ENCODE assay signal across 8 cellular contexts in the genomic region with DNA sequence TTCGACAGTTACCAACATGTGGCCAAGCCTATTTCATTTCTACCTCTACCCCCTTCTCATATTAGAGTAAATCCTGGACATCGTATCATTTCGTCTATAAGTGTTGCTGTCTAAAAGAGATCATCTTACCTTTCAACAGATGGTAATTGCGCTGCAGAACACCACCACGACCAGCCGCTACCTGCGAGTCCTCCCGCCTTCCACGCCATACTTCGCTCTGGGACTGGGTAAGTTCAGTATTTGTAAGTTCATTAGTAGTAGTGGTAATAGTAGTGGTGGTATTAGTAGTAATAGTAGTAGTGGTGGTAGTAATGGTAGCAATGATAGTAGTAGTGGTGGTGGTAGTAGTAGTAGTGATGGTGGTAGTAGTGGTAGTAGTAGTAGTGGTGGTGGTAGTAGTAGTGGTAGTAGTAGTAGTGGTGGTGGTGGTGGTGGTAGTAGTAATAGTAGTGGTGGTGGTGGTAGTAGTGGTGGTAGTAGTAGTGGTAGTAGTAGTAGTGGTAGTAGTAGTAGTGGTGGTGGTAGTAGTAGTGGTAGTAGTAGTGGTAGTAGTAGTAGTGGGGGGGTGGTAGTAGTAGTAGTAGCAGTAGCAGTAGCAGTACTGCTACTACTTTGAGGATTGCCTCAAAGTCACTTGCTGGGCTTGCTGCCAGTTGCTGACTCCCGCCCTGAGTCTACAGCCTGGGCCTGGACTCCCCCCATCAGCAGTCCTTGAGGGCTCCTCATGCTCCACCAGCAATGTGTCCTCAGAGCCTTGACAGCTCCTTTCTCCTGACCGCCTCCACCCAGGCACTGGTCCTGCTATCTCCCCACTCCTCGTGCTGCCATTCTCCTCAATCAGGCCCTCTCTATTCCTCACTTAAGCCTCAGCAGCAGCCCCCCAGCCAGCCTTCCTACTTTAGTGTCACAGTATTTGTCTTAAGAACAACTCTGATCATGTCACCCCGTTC. TPM values are rescaled to one million over a fixed set of nuclear protein-coding genes. Genes with fewer than 3 reads are reported as not detected.
DNase-seq lines count a peak whose midpoint lies in the region; ATAC-seq, FAIRE-seq and TF ChIP-seq lines count a peak whose summit lies in the region.

No MANE protein-coding gene starts in this region.

- peak overlapping the region; percentile 17 to 79 for H3K27ac Mint-ChIP-seq in activated naive CD4-positive, alpha-beta T cell treated with anti-CD3 and anti-CD28 coated beads, Interleukin-2, amount 50 U/mL, for 72 hours

- FAIRE-seq in islet of Langerhans (lab: Jason Lieb, UNC), result peak; percentile 100

- ATAC-seq in HG03354 (IDR thresholded peaks at IDR 0.05; ENCODE audit: poor library complexity, severe bottlenecking, unreplicated experiment), result peak; percentile 63
- peak; percentile 64 to 75 for ATAC-seq in activated naive CD4-positive, alpha-beta T cell treated with anti-CD3 and anti-CD28 coated beads, Interleukin-2, amount 50 U/mL, for 72 hours
- ATAC-seq in GM19351 (IDR thresholded peaks at IDR 0.05; ENCODE audit: unreplicated experiment), result no peak

- peaks cover 0 to 4% of the 10 kb centered on the region in 2 donors for H3K36me3 Mint-ChIP-seq in activated naive CD4-positive, alpha-beta T cell treated with anti-CD3 and anti-CD28 coated beads, Interleukin-2, amount 50 U/mL, for 72 hours

- H3K27ac ChIP-seq in coronary artery, result peak overlapping the region in 1 of 2 donors; percentile 22

- H3K4me3 ChIP-seq in coronary artery, result no peak overlapping the region

- DNase-seq in AG08396 (ENCODE audit: low spot score) (peak; percentile 67), coronary artery (ENCODE audit: low spot score) (no peak), DMS 273 treated with DMSO at 0.1 percent for 48 hours (lab: John Stamatoyannopoulos, UW) (no peak), kidney tubule cell (ENCODE audit: low spot score) (no peak)
- DNase-seq in activated naive CD4-positive, alpha-beta T cell treated with anti-CD3 and anti-CD28 coated beads, Interleukin-2, amount 50 U/mL, for 72 hours (ENCODE audit: low spot score in 2 of 2), result peak in 1 of 2 donors; percentile 12

- no peak for TF ChIP-seq CTCF in coronary artery (IDR thresholded peaks at IDR 0.05)

- H3K9me3 Mint-ChIP-seq in activated naive CD4-positive, alpha-beta T cell treated with anti-CD3 and anti-CD28 coated beads, Interleukin-2, amount 50 U/mL, for 72 hours, result peaks cover 6 to 8% of the 10 kb centered on the region in 2 donors

RNA-seq across cellular contexts. Expression of a gene that starts 45.3 kb away (rescaled TPM):
- total RNA-seq in activated naive CD4-positive, alpha-beta T cell treated with anti-CD3 and anti-CD28 coated beads, Interleukin-2, amount 50 U/mL, for 72 hours, result 1 to 10 TPM in 1 of 2 donors, under 1 TPM in 1; 0.18 to 1.9 TPM

RNA-seq across cellular contexts. Expression of a gene that starts 52.6 kb away (rescaled TPM):
- total RNA-seq in activated naive CD4-positive, alpha-beta T cell treated with anti-CD3 and anti-CD28 coated beads, Interleukin-2, amount 50 U/mL, for 72 hours, result 10 to 100 TPM; 73.9 to 83.9 TPM

RNA-seq across cellular contexts. Expression of a gene that starts 54.2 kb away (rescaled TPM):
- total RNA-seq in activated naive CD4-positive, alpha-beta T cell treated with anti-CD3 and anti-CD28 coated beads, Interleukin-2, amount 50 U/mL, for 72 hours, result 10 to 100 TPM; 23.5 to 41.2 TPM

RNA-seq across cellular contexts. Expression of a gene that starts 54.9 kb away (rescaled TPM):
- total RNA-seq in activated naive CD4-positive, alpha-beta T cell treated with anti-CD3 and anti-CD28 coated beads, Interleukin-2, amount 50 U/mL, for 72 hours, result 10 to 100 TPM; 10.0 to 18.5 TPM
